In the genomic region with DNA sequence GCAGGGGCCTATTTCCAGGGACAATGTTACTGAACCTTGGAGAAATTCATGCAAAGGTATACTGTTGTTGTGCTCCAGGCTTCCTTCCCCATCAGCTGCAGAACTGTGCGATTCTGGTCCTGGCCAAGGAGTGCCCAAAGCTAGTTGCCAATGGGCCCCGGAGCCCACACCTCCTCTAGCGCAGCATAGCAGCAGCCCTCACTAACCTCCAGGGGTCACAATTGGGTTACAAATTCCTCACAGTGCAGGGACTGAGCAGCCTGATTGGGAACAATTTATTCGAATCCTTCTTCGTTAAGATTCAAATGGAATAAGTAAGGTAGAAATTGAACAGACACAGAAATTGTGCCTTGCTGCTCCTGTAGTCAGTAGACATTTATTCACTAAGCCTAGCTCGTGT, we compare ENCODE assay signal across 9 cellular contexts.
DNase-seq lines count a peak whose midpoint lies in the region; ATAC-seq and TF ChIP-seq lines count a peak whose summit lies in the region.
"Had no signal": no experiment of that assay in that cellular context is flagged by ENCODE, and none has a peak within 500 bp of the region (broad histone marks: within the 10 kb centered on the region; RNA-seq: fewer than 3 reads in every experiment).

No MANE protein-coding gene starts in this region.

- H3K4me1 Mint-ChIP-seq in neural crest cell = peaks cover 42% of the 10 kb centered on the region

- peak overlapping the region; percentile 3 for H3K27ac Mint-ChIP-seq in neural crest cell (ENCODE audit: unreplicated experiment)

- TF ChIP-seq CTCF in fibroblast of mammary gland (conservative IDR thresholded peaks at IDR 0.05; ENCODE audit: control insufficient read depth, insufficient read depth, low read depth, low read length) (peak; percentile 5), neural crest cell (conservative IDR thresholded peaks at IDR 0.05) (peak; percentile 63), lower leg skin (IDR thresholded peaks at IDR 0.05) (no peak), GM13977 (IDR thresholded peaks at IDR 0.05; ENCODE audit: extremely low read depth, insufficient read depth, missing control alignments) (no peak)

- intact Hi-C loops in lower leg skin (cut with DNase I; ENCODE audit: low total_unique reads) = no loop called here

- H3K27me3 ChIP-seq in H7 (ENCODE audit: control insufficient read depth, insufficient read depth, low read length) = no peaks in the 10 kb centered on the region; the same call in 1 of the 2 replicates

- peak; percentile 46 for DNase-seq in H7
- DNase-seq in NCI-H748 treated with DMSO at 0.1 percent for 48 hours (lab: John Stamatoyannopoulos, UW) = peak; percentile 6
- peak; percentile 2 for DNase-seq in fibroblast of mammary gland (ENCODE audit: low read depth)
- peak; percentile 16 for DNase-seq in neural crest cell (ENCODE audit: low read depth, low spot score)
- DNase-seq in lower leg skin (ENCODE audit: low spot score in 2 of 2) = no peak
- no peak for DNase-seq in GM13977 (ENCODE audit: low spot score)
- DNase-seq: GOT3 had no signal

- peaks cover 20% of the 10 kb centered on the region for H3K36me3 Mint-ChIP-seq in neural crest cell (ENCODE audit: low read depth)

- in situ Hi-C loops in GM13977 (cut with MboI; ENCODE audit: low pct_unique_long_range_greater_than_20kb, low sequenced_read_pairs, unreplicated experiment) = no loop called here

- no peaks in the 10 kb centered on the region for H3K27me3 Mint-ChIP-seq in neural crest cell (ENCODE audit: low read depth)

- H3K36me3 ChIP-seq in H7 (replicated peaks; ENCODE audit: control insufficient read depth, insufficient read depth, low read length) = no peaks in the 10 kb centered on the region

- no peak for ATAC-seq in HG03039 (IDR thresholded peaks at IDR 0.05; ENCODE audit: unreplicated experiment)
- no peak for ATAC-seq in esophagus mucosa

- H3K9me3 Mint-ChIP-seq in neural crest cell = peaks cover 16% of the 10 kb centered on the region

- H3K4me3 Mint-ChIP-seq in neural crest cell = peak overlapping the region; percentile 11

- TF ChIP-seq POLR2A in lower leg skin (IDR thresholded peaks at IDR 0.05) = no peak

- WGBS in lower leg skin, 2 donors = 54 to 67% methylated on average over 6 of the region's 6 CpGs

- H3K4me3 ChIP-seq in H7 (ENCODE audit: insufficient read depth, low read depth, low read length) (no peak overlapping the region), fibroblast of mammary gland (ENCODE audit: control insufficient read depth, low read depth, low read length) (no peak overlapping the region), lower leg skin (ENCODE audit: low read depth, poor library complexity, severe bottlenecking) (no peak overlapping the region)

Comparison
In these comparisons a context has a peak if more than half of its experiments do, and no peak if none do; other contexts are left out.
1. DNase-seq: peak in H7 (single experiment), NCI-H748 treated with DMSO at 0.1 percent for 48 hours (single experiment), fibroblast of mammary gland (single experiment) and neural crest cell (single experiment); none in lower leg skin (0 of 2) and GM13977 (single experiment).
2. CTCF ChIP-seq: peak in fibroblast of mammary gland (single experiment) and neural crest cell (single experiment); none in lower leg skin (0 of 3) and GM13977 (single experiment).